ENCODE assay signal across 10 cellular contexts in the genomic region with DNA sequence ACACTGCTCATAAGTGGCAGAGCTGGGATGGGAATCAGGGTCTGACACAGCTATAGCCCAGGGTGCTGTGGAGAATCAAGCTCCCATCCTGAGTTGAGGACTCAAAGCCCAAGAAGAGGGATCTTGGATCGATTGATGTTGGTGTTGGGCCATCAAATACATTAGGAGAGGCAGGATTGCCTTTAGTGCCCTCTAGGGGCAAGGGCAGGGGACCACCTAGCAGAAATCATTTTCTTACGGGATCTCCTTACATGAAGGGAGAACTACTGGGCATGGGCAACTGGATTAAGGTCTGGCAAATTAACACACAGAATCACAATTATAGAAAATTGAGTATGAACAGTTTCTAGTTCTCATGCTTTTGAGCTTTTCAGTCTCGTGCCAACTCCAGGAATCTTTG.
DNase-seq lines count a peak whose midpoint lies in the region; ATAC-seq and TF ChIP-seq lines count a peak whose summit lies in the region.
"Had no signal": no experiment of that assay in that cellular context is flagged by ENCODE, and none has a peak within 500 bp of the region (broad histone marks: within the 10 kb centered on the region; RNA-seq: fewer than 3 reads in every experiment).

No MANE protein-coding gene starts in this region.

- CTCF ChIA-PET in RWPE1 (lab: Yijun Ruan, JAX): interaction anchor here (0.8 kb wide), 1 partner anchor 16 kb away, joined by 5 read pairs; no protein-coding TSS in a partner anchor

- peak; percentile 32 for DNase-seq in CD1c-positive myeloid dendritic cell (ENCODE audit: extremely low spot score)
- no peak for DNase-seq in GM13977 (ENCODE audit: low spot score)
- DNase-seq in RWPE1 (ENCODE audit: low spot score): peak; percentile 24
- DNase-seq in iris pigment epithelial cell (ENCODE audit: low read depth): peak; percentile 3
- DNase-seq in C1 segment of cervical spinal cord (lab: John Stamatoyannopoulos, UW): no peak
- DNase-seq in activated effector memory CD4-positive, alpha-beta T cell treated with Interleukin-2 at 50 U/mL for 16 hours: no peak
- DNase-seq: activated naive CD8-positive, alpha-beta T cell treated with anti-CD3 and anti-CD28 coated beads, Interleukin-2, amount 10 ng/mL, durations not matched to agents 7 days and 5 days; NCI-H2171 treated with DMSO at 0.1 percent for 48 hours had no signal

- ATAC-seq in GM21526 (IDR thresholded peaks at IDR 0.05; ENCODE audit: low FRiP score, unreplicated experiment): no peak
- ATAC-seq in GM21367 (IDR thresholded peaks at IDR 0.05; ENCODE audit: unreplicated experiment): no peak

- peak; percentile 62 for TF ChIP-seq CTCF in GM13977 (IDR thresholded peaks at IDR 0.05; ENCODE audit: extremely low read depth, insufficient read depth, missing control alignments)
- TF ChIP-seq CTCF in RWPE1 (conservative IDR thresholded peaks at IDR 0.05; ENCODE audit: low read depth): no peak

- H3K27ac ChIP-seq in RWPE1: no peak overlapping the region

- POLR2A ChIA-PET in RWPE1 (lab: Yijun Ruan, JAX; ENCODE audit: low non-redundant PET): no interaction called here

- in situ Hi-C loops in GM13977 (cut with MboI; ENCODE audit: low pct_unique_long_range_greater_than_20kb, low sequenced_read_pairs, unreplicated experiment): no loop called here

Comparison
In these comparisons a context has a peak if more than half of its experiments do, and no peak if none do; other contexts are left out.
1. DNase-seq: peak in CD1c-positive myeloid dendritic cell (single experiment), RWPE1 (single experiment) and iris pigment epithelial cell (single experiment); none in GM13977 (single experiment), C1 segment of cervical spinal cord (0 of 14) and activated effector memory CD4-positive, alpha-beta T cell treated with Interleukin-2 at 50 U/mL for 16 hours (single experiment).